Comparison of ENCODE assay signal across 13 cellular contexts in the genomic region with DNA sequence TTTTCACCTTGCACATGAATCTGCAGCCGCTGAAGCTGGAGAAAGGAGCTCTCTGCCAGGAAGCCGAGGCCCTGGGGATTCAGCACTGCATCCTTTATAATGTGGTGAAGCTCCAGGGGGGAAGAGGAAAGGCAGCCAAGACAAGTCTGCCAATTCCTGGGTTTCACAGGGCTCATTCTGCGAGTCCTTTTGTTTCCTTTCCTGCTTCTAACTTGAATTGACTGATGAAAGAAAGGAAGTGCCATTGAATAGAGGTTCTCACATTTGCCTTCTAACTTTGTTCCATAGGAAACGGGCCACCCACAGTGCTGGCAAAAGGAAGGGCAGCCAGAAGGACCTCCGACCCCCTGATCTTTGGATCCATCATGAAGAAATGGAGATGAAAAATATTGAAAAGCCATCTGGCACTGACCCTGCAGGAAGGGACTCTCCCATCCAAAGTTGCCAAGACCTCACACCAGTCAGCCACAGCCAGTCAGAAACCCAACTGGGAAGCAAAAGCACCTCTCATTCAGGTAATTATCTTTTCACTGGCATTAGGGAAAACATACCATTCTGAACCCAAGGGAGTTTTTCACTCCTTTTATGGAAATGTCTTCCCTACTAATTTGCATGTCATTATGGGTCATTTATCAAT.
A peak's percentile ranks its signal among the peaks of the same experiment; 100 is the strongest.
DNase-seq lines count a peak whose midpoint lies in the region; ATAC-seq and TF ChIP-seq lines count a peak whose summit lies in the region.
"Had no signal": no experiment of that assay in that cellular context is flagged by ENCODE, and none has a peak within 500 bp of the region (broad histone marks: within the 10 kb centered on the region; RNA-seq: fewer than 3 reads in every experiment).

No MANE protein-coding gene starts in this region.

- DNase-seq in C1 segment of cervical spinal cord (lab: John Stamatoyannopoulos, UW) (peak in 10 of 14 donors; percentile 2 to 63 (median 42)), NCI-H1694 treated with DMSO at 0.1 percent for 48 hours (lab: John Stamatoyannopoulos, UW) (peak; percentile 89), choroid plexus epithelial cell (ENCODE audit: low read depth) (peak; percentile 10), iPS-NIHi7 (ENCODE audit: extremely low spot score) (peak; percentile 45), foreskin fibroblast (no peak), activated gamma-delta T cell treated with Interleukin-2 at 50 U/mL for 16 hours (no peak), nephron progenitor cell (no peak), T-helper 17 cell (no peak)
- DNase-seq: activated T-cell treated with anti-CD3 and anti-CD28 coated beads, Interleukin-2, amount 50 U/mL, for 72 hours; brain microvascular endothelial cell; IMR-90; mucosa of descending colon had no signal

- H3K4me1 Mint-ChIP-seq in nephron progenitor cell: peaks cover 6% of the 10 kb centered on the region
- H3K4me1 Mint-ChIP-seq in T-helper 17 cell: no peaks in the 10 kb centered on the region

- no peak for ATAC-seq in T-helper 17 cell
- ATAC-seq: activated T-cell treated with anti-CD3 and anti-CD28 coated beads, Interleukin-2, amount 50 U/mL, for 72 hours; mucosa of descending colon had no signal

- no peaks in the 10 kb centered on the region for H3K9me3 Mint-ChIP-seq in nephron progenitor cell
- H3K9me3 Mint-ChIP-seq: stimulated activated naive CD8-positive, alpha-beta T cell treated with anti-CD3 and anti-CD28 coated beads, Interleukin-15, Interleukin-2, amounts not matched to agents 100 ng/mL and 50 ng/mL, for 24 hours had no signal

- H3K27me3 Mint-ChIP-seq in nephron progenitor cell (ENCODE audit: low read depth, poor library complexity) (no peaks in the 10 kb centered on the region), T-helper 17 cell (no peaks in the 10 kb centered on the region)
- H3K27me3 Mint-ChIP-seq: stimulated activated naive CD8-positive, alpha-beta T cell treated with anti-CD3 and anti-CD28 coated beads, Interleukin-15, Interleukin-2, amounts not matched to agents 100 ng/mL and 50 ng/mL, for 24 hours had no signal

- H3K36me3 Mint-ChIP-seq in nephron progenitor cell (ENCODE audit: low read depth): no peaks in the 10 kb centered on the region
- H3K36me3 Mint-ChIP-seq in T-helper 17 cell (ENCODE audit: low read depth): no peaks in the 10 kb centered on the region

- no peaks in the 10 kb centered on the region for H3K9me3 ChIP-seq in T-helper 17 cell (ENCODE audit: control insufficient read depth, low read length, poor library complexity, severe bottlenecking)
- H3K9me3 ChIP-seq: mucosa of descending colon had no signal

- TF ChIP-seq CTCF in choroid plexus epithelial cell (conservative IDR thresholded peaks at IDR 0.05; ENCODE audit: low read depth, low read length): no peak
- TF ChIP-seq CTCF in foreskin fibroblast (IDR thresholded peaks at IDR 0.05; ENCODE audit: low read depth, low read length): no peak
- no peak for TF ChIP-seq CTCF in nephron progenitor cell (IDR thresholded peaks at IDR 0.05)

- H3K4me3 ChIP-seq in choroid plexus epithelial cell (ENCODE audit: low read depth, low read length) (no peak overlapping the region), foreskin fibroblast (ENCODE audit: low read depth in 1 of 2, low read length in 2 of 2) (no peak overlapping the region)
- H3K4me3 ChIP-seq: mucosa of descending colon had no signal

- H3K4me3 Mint-ChIP-seq in nephron progenitor cell (no peak overlapping the region), T-helper 17 cell (no peak overlapping the region)
- H3K4me3 Mint-ChIP-seq: activated T-cell treated with anti-CD3 and anti-CD28 coated beads, Interleukin-2, amount 50 U/mL, for 72 hours; stimulated activated naive CD8-positive, alpha-beta T cell treated with anti-CD3 and anti-CD28 coated beads, Interleukin-15, Interleukin-2, amounts not matched to agents 100 ng/mL and 50 ng/mL, for 24 hours had no signal

- H3K27ac Mint-ChIP-seq in nephron progenitor cell (no peak overlapping the region), T-helper 17 cell (no peak overlapping the region)
- H3K27ac Mint-ChIP-seq: activated T-cell treated with anti-CD3 and anti-CD28 coated beads, Interleukin-2, amount 50 U/mL, for 72 hours; stimulated activated naive CD8-positive, alpha-beta T cell treated with anti-CD3 and anti-CD28 coated beads, Interleukin-15, Interleukin-2, amounts not matched to agents 100 ng/mL and 50 ng/mL, for 24 hours had no signal

Comparison
In these comparisons a context has a peak if more than half of its experiments do, and no peak if none do; other contexts are left out.
1. DNase-seq: peak in C1 segment of cervical spinal cord (10 of 14), NCI-H1694 treated with DMSO at 0.1 percent for 48 hours (single experiment), choroid plexus epithelial cell (single experiment) and iPS-NIHi7 (single experiment); none in foreskin fibroblast (0 of 2), activated gamma-delta T cell treated with Interleukin-2 at 50 U/mL for 16 hours (single experiment), nephron progenitor cell (single experiment) and T-helper 17 cell (0 of 3).